28 cellular contexts compared by ENCODE assay signal in genomic region chr10:75302029-75302428, GRCh38.
A peak's percentile ranks its signal among the peaks of the same experiment; 100 is the strongest.
DNase-seq lines count a peak whose midpoint lies in the region; ATAC-seq, FAIRE-seq and TF ChIP-seq lines count a peak whose summit lies in the region.
"Had no signal": no experiment of that assay in that cellular context is flagged by ENCODE, and none has a peak within 500 bp of the region (broad histone marks: within the 10 kb centered on the region; RNA-seq: fewer than 3 reads in every experiment).

No MANE protein-coding gene starts in this region.

- ATAC-seq in HepG2 (no peak), right lobe of liver (no peak), K562 (no peak), HG02798 (IDR thresholded peaks at IDR 0.05; ENCODE audit: poor library complexity, unreplicated experiment) (no peak)
- ATAC-seq: A549, GM12878 had no signal

- H3K9me3 ChIP-seq in HepG2 (ENCODE audit: low read length) (no peaks in the 10 kb centered on the region), right lobe of liver (no peaks in the 10 kb centered on the region), K562 (replicated peaks; ENCODE audit: control insufficient read depth, insufficient read depth, low read depth, low read length) (no peaks in the 10 kb centered on the region), keratinocyte (ENCODE audit: control insufficient read depth, low read depth, low read length) (no peaks in the 10 kb centered on the region)

- BruUV-seq in HepG2 (replicated peaks; lab: Mats Ljungman, UMichigan) (no TSS peak), K562 (replicated peaks; lab: Mats Ljungman, UMichigan) (no TSS peak)

- TF ChIP-seq POLR2A in HepG2 (IDR thresholded peaks at IDR 0.05; ENCODE audit: insufficient read depth in 1 of 2, low read depth in 2 of 2, low read length in 2 of 2) = no peak
- no peak for TF ChIP-seq POLR2A in right lobe of liver (IDR thresholded peaks at IDR 0.05)
- no peak for TF ChIP-seq POLR2A in K562 (conservative IDR thresholded peaks at IDR 0.05)

- H3K4me1 ChIP-seq in HepG2 (ENCODE audit: insufficient read depth, low read length) (0 out of 2 replicates have a peak, but pooled peaks cover 1% of the 10 kb centered on the region), right lobe of liver (no peaks in the 10 kb centered on the region), K562 (replicated peaks in 1 of 2; ENCODE audit: control insufficient read depth in 2 of 2, insufficient read depth in 2 of 2, low read length in 2 of 2) (no peaks in the 10 kb centered on the region), keratinocyte (ENCODE audit: control insufficient read depth, extremely low read depth, insufficient read depth, low read length) (peaks cover 2% of the 10 kb centered on the region)
- H3K4me1 ChIP-seq: BLaER1 treated with 17β-estradiol and CSF1 and Interleukin-3, amounts not matched to agents 10 nM and 100 nM had no signal

- in situ Hi-C loops in HepG2 (cut with HindIII; ENCODE audit: extremely low pct_ligation_motif_present, low pct_unique_long_range_greater_than_20kb) = no loop called here
- in situ Hi-C loops in K562 (cut with MboI) = no loop called here

- H4K20me1 ChIP-seq in HepG2 (ENCODE audit: insufficient read depth, low read length) (no peaks in the 10 kb centered on the region), K562 (replicated peaks; ENCODE audit: control insufficient read depth, insufficient read depth, low read length) (no peaks in the 10 kb centered on the region), keratinocyte (ENCODE audit: control insufficient read depth, extremely low read depth, insufficient read depth, low read length) (no peaks in the 10 kb centered on the region)
- H4K20me1 ChIP-seq: BLaER1 treated with 17β-estradiol and CSF1 and Interleukin-3, amounts not matched to agents 10 nM and 100 nM had no signal

- no peak for FAIRE-seq in HepG2 (lab: Jason Lieb, UNC)
- no peak for FAIRE-seq in K562 (lab: Jason Lieb, UNC)
- FAIRE-seq in keratinocyte (lab: Jason Lieb, UNC) = peak; percentile 26
- FAIRE-seq: A549, GM12878, GM12892, GM18507, GM19239 had no signal

- H3K36me3 ChIP-seq in HepG2 (replicated peaks in 1 of 2; ENCODE audit: control insufficient read depth in 1 of 2, insufficient read depth in 2 of 2, low read length in 2 of 2) (no peaks in the 10 kb centered on the region), right lobe of liver (no peaks in the 10 kb centered on the region), K562 (ENCODE audit: control insufficient read depth, insufficient read depth, low read length) (no peaks in the 10 kb centered on the region), keratinocyte (ENCODE audit: control insufficient read depth in 2 of 2, extremely low read depth in 1 of 2, insufficient read depth in 2 of 2, low read length in 2 of 2) (no peaks in the 10 kb centered on the region), H7 (replicated peaks; ENCODE audit: control insufficient read depth, insufficient read depth, low read length) (no peaks in the 10 kb centered on the region)
- H3K36me3 ChIP-seq: BLaER1 treated with 17β-estradiol and CSF1 and Interleukin-3, amounts not matched to agents 10 nM and 100 nM had no signal

- H3K27me3 ChIP-seq in HepG2 (ENCODE audit: control insufficient read depth in 1 of 2, insufficient read depth in 2 of 2, low read length in 2 of 2) (peaks cover 0 to 9% of the 10 kb centered on the region in 2 experiments; a peak in 3 of 5 replicates), right lobe of liver (no peaks in the 10 kb centered on the region), K562 (ENCODE audit: control insufficient read depth in 2 of 2, insufficient read depth in 2 of 2, low read length in 2 of 2) (peaks cover 2 to 5% of the 10 kb centered on the region in 2 experiments; a peak in 2 of 5 replicates), keratinocyte (ENCODE audit: control insufficient read depth, extremely low read depth, insufficient read depth, low read length) (no peaks in the 10 kb centered on the region), H7 (ENCODE audit: control insufficient read depth, insufficient read depth, low read length) (no peaks in the 10 kb centered on the region; the same call in 1 of the 2 replicates)

- intact Hi-C loops in HepG2 (cut with micrococcal nuclease; ENCODE audit: unreplicated experiment) (no loop called here), right lobe of liver (cut with DNase I) (no loop called here), K562 (cut with micrococcal nuclease) (no loop called here)

- TF ChIP-seq EP300 in HepG2 (IDR thresholded peaks at IDR 0.05; ENCODE audit: low read depth in 2 of 2, low read length in 2 of 2) (no peak), HepG2 (CRISPR knock-in tag; IDR thresholded peaks at IDR 0.05; ENCODE audit: borderline replicate concordance) (no peak), K562 (IDR thresholded peaks at IDR 0.05; ENCODE audit: low read length) (no peak)

- no peaks in the 10 kb centered on the region for H3K9me1 ChIP-seq in K562 (ENCODE audit: control insufficient read depth, insufficient read depth, low read length)
- H3K9me1 ChIP-seq in keratinocyte (ENCODE audit: control insufficient read depth, extremely low read depth, insufficient read depth, low read length) = no peaks in the 10 kb centered on the region

- DNase-seq in HepG2 (ENCODE audit: low spot score) = no peak
- no peak for DNase-seq in right lobe of liver
- peak; percentile 11 to 40 for DNase-seq in Kasumi-1 (lab: John Stamatoyannopoulos, UW)
- DNase-seq in K562 (ENCODE audit: extremely low read depth in 1 of 4, low spot score in 3 of 4) = no peak
- DNase-seq in keratinocyte (ENCODE audit: low read depth, low spot score) = no peak
- no peak for DNase-seq in H7
- DNase-seq in activated naive CD4-positive, alpha-beta T cell (lab: John Stamatoyannopoulos, UW) = no peak
- DNase-seq: AML-193; CD4-positive, alpha-beta memory T cell; CD4-positive, CD25-positive, alpha-beta regulatory T cell; CD8-positive, alpha-beta memory T cell; COR-L47; DMS 273 treated with DMSO at 0.1 percent for 48 hours; DMS153; DMS53; DMS79; DND-41; EL; GDM1 had no signal

- no peak overlapping the region for H3K4me2 ChIP-seq in HepG2 (ENCODE audit: low read depth, low read length)
- no peak overlapping the region for H3K4me2 ChIP-seq in K562 (ENCODE audit: insufficient read depth, low read length)
- H3K4me2 ChIP-seq in keratinocyte (ENCODE audit: control insufficient read depth, extremely low read depth, insufficient read depth, low read depth, low read length) = no peak overlapping the region
- H3K4me2 ChIP-seq: A549; BLaER1 treated with 17β-estradiol and CSF1 and Interleukin-3, amounts not matched to agents 10 nM and 100 nM had no signal

- no peak overlapping the region for H3K9ac ChIP-seq in HepG2 (ENCODE audit: insufficient read depth, low read depth, low read length)
- no peak overlapping the region for H3K9ac ChIP-seq in K562 (ENCODE audit: insufficient read depth in 1 of 2, low read depth in 2 of 2, low read length in 2 of 2)
- H3K9ac ChIP-seq in keratinocyte (ENCODE audit: control insufficient read depth, extremely low read depth, insufficient read depth, low read length) = no peak overlapping the region
- H3K9ac ChIP-seq: BLaER1 treated with 17β-estradiol and CSF1 and Interleukin-3, amounts not matched to agents 10 nM and 100 nM had no signal

- TF ChIP-seq RAD21 in HepG2 (CRISPR knock-in tag; IDR thresholded peaks at IDR 0.05) = no peak
- no peak for TF ChIP-seq RAD21 in K562 (CRISPR knock-in tag; conservative IDR thresholded peaks at IDR 0.05 in 1 of 2, IDR thresholded peaks at IDR 0.05 in 1 of 2)

- dilution Hi-C loops in keratinocyte (cut with MboI; ENCODE audit: extremely low pct_ligation_motif_present, low sequenced_read_pairs) = no loop called here

- H2AFZ ChIP-seq in HepG2 (ENCODE audit: low read length) (no peak overlapping the region), K562 (ENCODE audit: low read depth, low read length) (no peak overlapping the region), keratinocyte (ENCODE audit: control insufficient read depth, low read length) (no peak overlapping the region)

- CTCF ChIA-PET in HepG2 (lab: Yijun Ruan, JAX; ENCODE audit: low intra/inter-chr PET ratio, low total read pairs) = no interaction called here
- CTCF ChIA-PET in K562 (lab: Yijun Ruan, JAX; ENCODE audit: low intra/inter-chr PET ratio) = no interaction called here

- H3K27ac ChIP-seq in HepG2 (ENCODE audit: extremely low read length, insufficient read depth, low read length) (no peak overlapping the region), right lobe of liver (no peak overlapping the region), K562 (ENCODE audit: extremely low read depth, low read depth, low read length) (no peak overlapping the region), keratinocyte (ENCODE audit: control insufficient read depth, insufficient read depth, low read length) (no peak overlapping the region)
- H3K27ac ChIP-seq: 22Rv1; A549; BLaER1 treated with 17β-estradiol and CSF1 and Interleukin-3, amounts not matched to agents 10 nM and 100 nM; C4-2B had no signal

- 2% methylated on average over 1 of the region's 1 CpG for WGBS in HepG2 (ENCODE audit: low lambda C conversion rate)
- 56% methylated on average over 1 of the region's 1 CpG for WGBS in right lobe of liver (ENCODE audit: insufficient coverage, low coverage, low lambda C conversion rate, missing lambda C conversion rate)
- WGBS in K562 (ENCODE audit: insufficient coverage, low coverage, missing lambda C conversion rate) = 0% methylated on average over 1 of the region's 1 CpG

- POLR2A ChIA-PET in HepG2 (lab: Yijun Ruan, JAX) = no interaction called here
- POLR2A ChIA-PET in K562 (lab: Yijun Ruan, JAX) = interaction anchor here (0.8 to 1.0 kb wide), 2 partner anchors 28 to 197 kb away, joined by 3 read pairs; no protein-coding TSS in a partner anchor

- H3K4me3 ChIP-seq in HepG2 (replicated peaks in 1 of 3; ENCODE audit: insufficient read depth in 1 of 3, low read depth in 2 of 3, low read length in 3 of 3) (no peak overlapping the region), right lobe of liver (no peak overlapping the region), K562 (no peak overlapping the region), keratinocyte (ENCODE audit: control insufficient read depth in 2 of 3, extremely low read depth in 1 of 3, insufficient read depth in 2 of 3, low read depth in 1 of 3, low read length in 3 of 3) (no peak overlapping the region), H7 (ENCODE audit: insufficient read depth, low read depth, low read length) (no peak overlapping the region)
- H3K4me3 ChIP-seq: A549; BLaER1 treated with 17β-estradiol and CSF1 and Interleukin-3, amounts not matched to agents 10 nM and 100 nM; GM12878 had no signal

- H3K79me2 ChIP-seq in HepG2 (ENCODE audit: insufficient read depth, low read length) (no peaks in the 10 kb centered on the region), K562 (ENCODE audit: control insufficient read depth, insufficient read depth, low read length) (no peaks in the 10 kb centered on the region), keratinocyte (ENCODE audit: control insufficient read depth, insufficient read depth, low read length) (no peaks in the 10 kb centered on the region)

- no peak for TF ChIP-seq CTCF in HepG2 (CRISPR knock-in tag; IDR thresholded peaks at IDR 0.05)
- no peak for TF ChIP-seq CTCF in right lobe of liver (IDR thresholded peaks at IDR 0.05)
- no peak for TF ChIP-seq CTCF in K562 (IDR thresholded peaks at IDR 0.05 in 2 of 3, conservative IDR thresholded peaks at IDR 0.05 in 1 of 3; ENCODE audit: insufficient read depth in 2 of 3, low read depth in 1 of 3, low read length in 3 of 3)
- no peak for TF ChIP-seq CTCF in keratinocyte (optimal IDR thresholded peaks at IDR 0.05 in 1 of 3, IDR thresholded peaks at IDR 0.05 in 1 of 3, conservative IDR thresholded peaks at IDR 0.05 in 1 of 3; ENCODE audit: extremely low read depth in 1 of 3, insufficient read depth in 2 of 3, low read length in 3 of 3)

Comparison
In these comparisons a context has a peak if more than half of its experiments do, and no peak if none do; other contexts are left out.
1. DNase-seq: peak in Kasumi-1 (2 of 2); none in HepG2 (single experiment), right lobe of liver (0 of 3), K562 (0 of 4), keratinocyte (single experiment), H7 (single experiment) and activated naive CD4-positive, alpha-beta T cell (0 of 4).